In genomic region chr9:92770005-92770995, GRCh38 we compare ENCODE assay signal across 7 cellular contexts. TPM values are rescaled to one million over a fixed set of nuclear protein-coding genes. Genes with fewer than 3 reads are reported as not detected.
DNase-seq lines count a peak whose midpoint lies in the region; ATAC-seq, FAIRE-seq and TF ChIP-seq lines count a peak whose summit lies in the region.

No MANE protein-coding gene starts in this region.

- H3K36me3 Mint-ChIP-seq in GM23338 (ENCODE audit: low read depth), result no peaks in the 10 kb centered on the region; the same call in 2 of the 3 replicates

- no peaks in the 10 kb centered on the region for H3K9me3 Mint-ChIP-seq in GM23338

- peaks cover 20% of the 10 kb centered on the region for H3K4me1 Mint-ChIP-seq in GM23338

- H3F3A ChIP-seq in GM23338 (replicated peaks; ENCODE audit: low read depth), result peaks cover 4% of the 10 kb centered on the region; the same call in 1 of the 2 replicates

- H3K4me3 Mint-ChIP-seq in GM23338, result no peak overlapping the region

- no peaks in the 10 kb centered on the region for H3K79me2 ChIP-seq in GM23338 (replicated peaks; ENCODE audit: insufficient read depth)

- TF ChIP-seq CTCF in GM23338 (conservative IDR thresholded peaks at IDR 0.05; ENCODE audit: low read depth in 2 of 2) (no peak; a peak in 1 of 4 replicates), colonic mucosa (IDR thresholded peaks at IDR 0.05) (no peak), neutrophil (IDR thresholded peaks at IDR 0.05) (no peak), tibial nerve (IDR thresholded peaks at IDR 0.05) (no peak), D721Med (IDR thresholded peaks at IDR 0.05; ENCODE audit: insufficient read depth, missing control alignments) (no peak)

- H3K9me2 ChIP-seq in GM23338 (ENCODE audit: insufficient read depth), result 0 out of 2 replicates have a peak, but pooled peaks cover 3% of the 10 kb centered on the region

- WGBS in tibial nerve, 2 donors, result 67 to 69% methylated on average over 9 of the region's 9 CpGs

- intact Hi-C loops in colonic mucosa (cut with DNase I), result no loop called here

- no peak for TF ChIP-seq EP300 in tibial nerve (IDR thresholded peaks at IDR 0.05)

- no peak overlapping the region for H3K4me2 ChIP-seq in GM23338

- peaks cover 8% of the 10 kb centered on the region; the same call in 1 of the 2 replicates for H3K4me1 ChIP-seq in GM23338 (ENCODE audit: insufficient read depth)
- H3K4me1 ChIP-seq in colonic mucosa, result peaks cover 7% of the 10 kb centered on the region
- peaks cover 96 to 97% of the 10 kb centered on the region in 2 experiments for H3K4me1 ChIP-seq in neutrophil (ENCODE audit: control insufficient read depth in 1 of 2, insufficient read depth in 1 of 2, low read depth in 1 of 2, low read length in 1 of 2)
- H3K4me1 ChIP-seq in tibial nerve, result peaks cover 0 to 16% (median 5%) of the 10 kb centered on the region in 4 donors

- no peaks in the 10 kb centered on the region for H3K9me3 ChIP-seq in colonic mucosa
- H3K9me3 ChIP-seq in neutrophil, result no peaks in the 10 kb centered on the region
- H3K9me3 ChIP-seq in tibial nerve, result no peaks in the 10 kb centered on the region

- no peaks in the 10 kb centered on the region for H3K36me3 ChIP-seq in GM23338 (ENCODE audit: insufficient read depth)
- H3K36me3 ChIP-seq in colonic mucosa, result no peaks in the 10 kb centered on the region
- H3K36me3 ChIP-seq in neutrophil, result no peaks in the 10 kb centered on the region
- H3K36me3 ChIP-seq in tibial nerve, result no peaks in the 10 kb centered on the region

- FAIRE-seq in D721Med (lab: Jason Lieb, UNC), result no peak

- peak overlapping the region in 1 of 2 donors; percentile 16 for H3K9ac ChIP-seq in colonic mucosa (ENCODE audit: low read depth in 2 of 2, low read length in 2 of 2)

- H3K27me3 ChIP-seq in GM23338 (ENCODE audit: insufficient read depth) (no peaks in the 10 kb centered on the region), colonic mucosa (no peaks in the 10 kb centered on the region), neutrophil (no peaks in the 10 kb centered on the region), tibial nerve (no peaks in the 10 kb centered on the region)

- DNase-seq in GM23338 (ENCODE audit: low spot score), result peak; percentile 61
- peak; percentile 88 for DNase-seq in NCI-H2107 treated with DMSO at 0.1 percent for 48 hours (lab: John Stamatoyannopoulos, UW; ENCODE audit: unreplicated experiment)
- DNase-seq in colonic mucosa, result peak; percentile 46
- no peak for DNase-seq in SHP77 treated with DMSO at 0.1 percent for 48 hours (lab: John Stamatoyannopoulos, UW)
- no peak for DNase-seq in tibial nerve (ENCODE audit: low spot score in 2 of 2)
- DNase-seq in D721Med (ENCODE audit: insufficient read length, low spot score), result no peak

- H4K20me1 ChIP-seq in GM23338 (replicated peaks; ENCODE audit: insufficient read depth), result no peaks in the 10 kb centered on the region

- TF ChIP-seq POLR2A in tibial nerve (IDR thresholded peaks at IDR 0.05), result no peak

- H2AFZ ChIP-seq in GM23338, result peak overlapping the region; percentile 84

- peaks cover 10% of the 10 kb centered on the region for H3K27me3 Mint-ChIP-seq in GM23338 (ENCODE audit: insufficient read depth, low read depth, poor library complexity)

- ATAC-seq in GM23338, result peak; percentile 75

- H3K27ac ChIP-seq in GM23338 (ENCODE audit: low read depth), result no peak overlapping the region
- no peak overlapping the region for H3K27ac ChIP-seq in colonic mucosa
- H3K27ac ChIP-seq in neutrophil, result peak overlapping the region; percentile 94
- no peak overlapping the region for H3K27ac ChIP-seq in tibial nerve

- H3K4me3 ChIP-seq in GM23338 (no peak overlapping the region), colonic mucosa (no peak overlapping the region), neutrophil (ENCODE audit: low read depth in 1 of 2, low read length in 1 of 2) (peak overlapping the region; percentile 21 to 50), tibial nerve (no peak overlapping the region)

- peak overlapping the region; percentile 86 for H3K27ac Mint-ChIP-seq in GM23338

TF ChIP-seq in GM23338, 12 proteins besides CTCF, POLR2A, EP300 and RAD21 (continues in another document):
- TF ChIP-seq EZH2 (IDR thresholded peaks at IDR 0.05; ENCODE audit: low read depth, unreplicated experiment) (no peak), ZNF462 (CRISPR knock-in tag; IDR thresholded peaks at IDR 0.05) (no peak), EZH2phosphoT487 (IDR thresholded peaks at IDR 0.05; ENCODE audit: unreplicated experiment) (no peak), NANOG (IDR thresholded peaks at IDR 0.05; ENCODE audit: borderline replicate concordance) (no peak), JUNB (IDR thresholded peaks at IDR 0.05; ENCODE audit: unreplicated experiment) (no peak), POLR2AphosphoS5 (IDR thresholded peaks at IDR 0.05; ENCODE audit: low read depth) (no peak), ZNF114 (CRISPR knock-in tag; IDR thresholded peaks at IDR 0.05) (no peak), CREB1 (CRISPR knock-in tag; IDR thresholded peaks at IDR 0.05; ENCODE audit: low read depth) (no peak), STAT1 (IDR thresholded peaks at IDR 0.05; ENCODE audit: unreplicated experiment) (no peak), ZNF331 (CRISPR knock-in tag; IDR thresholded peaks at IDR 0.05; ENCODE audit: low read depth) (no peak), ETS1 (IDR thresholded peaks at IDR 0.05) (no peak)

RNA-seq across cellular contexts. Expression of gene BICD2, which starts 5.7 kb away (rescaled TPM):
- total RNA-seq in GM23338 (2014; rRNA removed; shearing (Covaris generic)), result 34.3 and 38.1 TPM in 2 replicates
- 8.7 and 9.6 TPM in 2 replicates for polyA plus RNA-seq in GM23338 (2016; fragmentation: Nextera tagmentation; extraction: Ambion mirVana)
- total RNA-seq in colonic mucosa, result 1 to 10 TPM; 6.2 to 9.8 TPM
- 10 to 100 TPM; 36.2 to 46.7 (median 41.6) TPM for total RNA-seq in tibial nerve

Comparison
In these comparisons a context has a peak if more than half of its experiments do, and no peak if none do; other contexts are left out.
1. DNase-seq: peak in GM23338 (single experiment), NCI-H2107 treated with DMSO at 0.1 percent for 48 hours (single experiment) and colonic mucosa (single experiment); none in SHP77 treated with DMSO at 0.1 percent for 48 hours (single experiment), tibial nerve (0 of 2) and D721Med (single experiment).
2. H3K4me3 ChIP-seq: peak in neutrophil (2 of 2); none in GM23338 (single experiment), colonic mucosa (single experiment) and tibial nerve (0 of 4).